In the genomic region with DNA sequence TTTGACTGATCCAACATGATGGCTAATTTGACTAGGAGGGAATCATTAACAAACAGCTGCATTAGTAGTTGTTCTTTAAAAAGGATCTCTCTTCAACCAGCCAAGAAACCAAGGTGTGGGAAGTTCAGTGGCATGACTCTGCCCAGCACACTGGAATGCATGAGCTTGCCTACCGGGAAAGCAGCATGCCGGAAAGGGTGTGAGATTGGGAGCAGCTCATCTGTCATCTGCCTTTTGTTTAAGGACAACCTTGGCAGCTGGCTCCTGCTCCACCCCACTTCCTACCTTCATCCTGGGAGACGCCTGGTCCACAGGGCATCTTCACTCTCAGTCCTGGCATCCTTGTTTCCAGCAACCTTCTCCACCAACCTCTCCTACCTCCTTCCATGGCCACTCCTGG, we compare ENCODE assay signal across 8 cellular contexts. TPM values are rescaled to one million over a fixed set of nuclear protein-coding genes. Genes with fewer than 3 reads are reported as not detected.
A peak's percentile ranks its signal among the peaks of the same experiment; 100 is the strongest.
DNase-seq lines count a peak whose midpoint lies in the region; ATAC-seq and TF ChIP-seq lines count a peak whose summit lies in the region.
"Not testable (repeated sequence)": the region's sequence is repeated elsewhere in the genome, so short reads cannot be mapped to it uniquely, and the experiment has no call there.
"Had no signal": no experiment of that assay in that cellular context is flagged by ENCODE, and none has a peak within 500 bp of the region (broad histone marks: within the 10 kb centered on the region; RNA-seq: fewer than 3 reads in every experiment).

No MANE protein-coding gene starts in this region.

- H3K9me3 ChIP-seq in body of pancreas; esophagus muscularis mucosa; right cardiac atrium (ENCODE audit: control insufficient read depth, low read length): not testable (repeated sequence)
- peaks cover 0 to 13% (median 0%) of the 10 kb centered on the region in 12 donors for H3K9me3 ChIP-seq in heart left ventricle
- H3K9me3 ChIP-seq in spleen, result peaks cover 0 to 17% (median 13%) of the 10 kb centered on the region in 8 donors

- ATAC-seq in body of pancreas, result peak; percentile 36
- not testable (repeated sequence) for ATAC-seq in effector memory CD8-positive, alpha-beta T cell (replicated peaks)
- peak in 3 of 4 donors; percentile 20 to 51 (median 38) for ATAC-seq in heart left ventricle
- ATAC-seq in right cardiac atrium, result peak; percentile 46 to 67

- TF ChIP-seq EP300 in esophagus muscularis mucosa (IDR thresholded peaks at IDR 0.05), result not testable (repeated sequence)

- not testable (repeated sequence) for H3K36me3 ChIP-seq in body of pancreas (replicated peaks in 1 of 2; ENCODE audit: insufficient read depth in 1 of 2, low read depth in 2 of 2); heart left ventricle; spleen
- H3K36me3 ChIP-seq in esophagus muscularis mucosa, result peaks cover 0 to 16% (median 7%) of the 10 kb centered on the region in 4 donors

- H3K27me3 Mint-ChIP-seq in effector memory CD8-positive, alpha-beta T cell, result not testable (repeated sequence)
- H3K27me3 Mint-ChIP-seq in neural crest cell (ENCODE audit: low read depth), result peaks cover 15% of the 10 kb centered on the region

- not testable (repeated sequence) for H3K36me3 Mint-ChIP-seq in effector memory CD8-positive, alpha-beta T cell (ENCODE audit: insufficient read depth); neural crest cell (ENCODE audit: low read depth)

- H3K27me3 ChIP-seq in body of pancreas; esophagus muscularis mucosa; heart left ventricle; right cardiac atrium (ENCODE audit: control insufficient read depth, insufficient read depth); spleen (replicated peaks in 1 of 7): not testable (repeated sequence)

- 55 to 78% methylated on average over 3 of the region's 3 CpGs for WGBS in body of pancreas, 2 donors
- 72% methylated on average over 3 of the region's 3 CpGs for WGBS in esophagus muscularis mucosa
- 51 to 67% (median 55%) methylated on average over 3 of the region's 3 CpGs for WGBS in heart left ventricle, 4 donors
- WGBS in right cardiac atrium, result 68% methylated on average over 3 of the region's 3 CpGs
- 80 to 87% (median 82%) methylated on average over 3 of the region's 3 CpGs for WGBS in spleen, 5 donors

- intact Hi-C loops in body of pancreas (cut with DNase I); esophagus muscularis mucosa (cut with DNase I); heart left ventricle (cut with DNase I); right cardiac atrium (cut with DNase I); spleen (cut with DNase I; ENCODE audit: low total_unique reads): not testable (repeated sequence)

- not testable (repeated sequence) for H3K9me3 Mint-ChIP-seq in effector memory CD8-positive, alpha-beta T cell; neural crest cell

- not testable (repeated sequence) for TF ChIP-seq POLR2A in body of pancreas (IDR thresholded peaks at IDR 0.05); esophagus muscularis mucosa (IDR thresholded peaks at IDR 0.05; ENCODE audit: low read depth); heart left ventricle (IDR thresholded peaks at IDR 0.05); spleen (IDR thresholded peaks at IDR 0.05)

- not testable (repeated sequence) for H3K4me3 ChIP-seq in body of pancreas; esophagus muscularis mucosa; heart left ventricle; right cardiac atrium (ENCODE audit: low read length); spleen

- peak overlapping the region; percentile 14 to 44 for H3K27ac Mint-ChIP-seq in effector memory CD8-positive, alpha-beta T cell
- peak overlapping the region; percentile 43 for H3K27ac Mint-ChIP-seq in neural crest cell (ENCODE audit: unreplicated experiment)

- peak overlapping the region in 1 of 4 donors; percentile 62 for H3K27ac ChIP-seq in body of pancreas
- H3K27ac ChIP-seq in esophagus muscularis mucosa (replicated peaks in 1 of 4), result peak overlapping the region in 3 of 4 donors; percentile 48 to 95 (median 91)
- H3K27ac ChIP-seq in heart left ventricle, spleen: not testable (repeated sequence)
- peak overlapping the region; percentile 24 for H3K27ac ChIP-seq in right cardiac atrium (ENCODE audit: low read length)

- peaks cover 16 to 17% of the 10 kb centered on the region in 2 donors for H3K4me1 Mint-ChIP-seq in effector memory CD8-positive, alpha-beta T cell (ENCODE audit: low read depth in 2 of 2)
- H3K4me1 Mint-ChIP-seq in neural crest cell, result not testable (repeated sequence)

- not testable (repeated sequence) for TF ChIP-seq CTCF in body of pancreas (IDR thresholded peaks at IDR 0.05); esophagus muscularis mucosa (IDR thresholded peaks at IDR 0.05); heart left ventricle (IDR thresholded peaks at IDR 0.05); neural crest cell (conservative IDR thresholded peaks at IDR 0.05); spleen (IDR thresholded peaks at IDR 0.05 in 8 of 11, conservative IDR thresholded peaks at IDR 0.05 in 3 of 11)

- H3K4me3 Mint-ChIP-seq in effector memory CD8-positive, alpha-beta T cell; neural crest cell: not testable (repeated sequence)

- DNase-seq in body of pancreas, result peak in 1 of 4 donors; percentile 43
- DNase-seq in effector memory CD8-positive, alpha-beta T cell; esophagus muscularis mucosa (ENCODE audit: extremely low spot score); right cardiac atrium; neural crest cell (ENCODE audit: low read depth, low spot score): not testable (repeated sequence)
- peak in 1 of 5 donors; percentile 39 for DNase-seq in heart left ventricle
- DNase-seq in spleen, result peak; percentile 30

- H3K4me1 ChIP-seq in body of pancreas (peaks cover 16% of the 10 kb centered on the region), esophagus muscularis mucosa (peaks cover 33 to 56% (median 52%) of the 10 kb centered on the region in 4 donors), heart left ventricle (peaks cover 4 to 41% (median 26%) of the 10 kb centered on the region in 12 donors), right cardiac atrium (ENCODE audit: control insufficient read depth, insufficient read depth, low read length) (peaks cover 12% of the 10 kb centered on the region), spleen (peaks cover 0 to 13% (median 1%) of the 10 kb centered on the region in 6 donors)

RNA-seq across cellular contexts. Expression of gene EVA1C, which starts 33.9 kb away (rescaled TPM):
- total RNA-seq in body of pancreas (10 to 100 TPM; 16.5 to 24.4 TPM), esophagus muscularis mucosa (10 to 100 TPM; 49.8 to 86.6 (median 64.6) TPM), heart left ventricle (10 to 100 TPM; 10.1 to 44.4 (median 19.7) TPM), right cardiac atrium (10 to 100 TPM; 18.0 to 39.8 (median 23.5) TPM), neural crest cell (not detected in 2 replicates), spleen (10 to 100 TPM; 19.3 to 39.4 (median 28.7) TPM)
- polyA plus RNA-seq in heart left ventricle (10 to 100 TPM; 17.3 to 22.8 TPM), right cardiac atrium (20.6 TPM), spleen (10 to 100 TPM; 11.9 to 18.2 (median 16.2) TPM)
- total RNA-seq: HT1080 had no signal

RNA-seq across cellular contexts. Expression of gene URB1, which starts 53.6 kb away (rescaled TPM):
- 10 to 100 TPM; 10.1 to 11.2 TPM for total RNA-seq in body of pancreas
- 10 to 100 TPM; 14.1 to 31.0 (median 22.4) TPM for total RNA-seq in esophagus muscularis mucosa
- total RNA-seq in heart left ventricle, result 10 to 100 TPM in 6 of 9 donors, 1 to 10 TPM in 3; 6.7 to 26.0 (median 11.5) TPM
- 10 to 100 TPM in 1 of 2 donors, 1 to 10 TPM in 1; 4.6 to 10.3 TPM for polyA plus RNA-seq in heart left ventricle
- 10 to 100 TPM in 2 of 4 donors, 1 to 10 TPM in 2; 8.3 to 13.8 (median 9.9) TPM for total RNA-seq in right cardiac atrium
- polyA plus RNA-seq in right cardiac atrium, result 3.3 TPM
- 22.2 and 23.1 TPM in 2 replicates for total RNA-seq in neural crest cell
- total RNA-seq in spleen, result 10 to 100 TPM; 11.6 to 20.8 (median 12.4) TPM
- 1 to 10 TPM; 2.0 to 3.6 (median 2.5) TPM for polyA plus RNA-seq in spleen
